2 cellular contexts compared by ENCODE assay signal in genomic region chr1:166166701-166167394, GRCh38.
TF ChIP-seq lines count a peak whose summit lies in the region.

FAM78B (minus strand) TSS chr1:166167001; CDS start chr1:166166248, 753 bp downstream.

TF ChIP-seq in IMR-90, 13 proteins besides CTCF, POLR2A, EP300 and RAD21:
- TF ChIP-seq CEBPB (IDR thresholded peaks at IDR 0.05; ENCODE audit: low read depth, low read length) (no peak), NFE2L2 (IDR thresholded peaks at IDR 0.05; ENCODE audit: low read depth, low read length) (no peak)

TF ChIP-seq in SK-N-SH, 30 proteins besides CTCF, POLR2A, EP300 and RAD21:
- TF ChIP-seq MXI1 (IDR thresholded peaks at IDR 0.05; ENCODE audit: low read depth, low read length) (no peak; the same call in 1 of the 2 replicates), ELF1 (IDR thresholded peaks at IDR 0.05) (no peak), RCOR1 (IDR thresholded peaks at IDR 0.05; ENCODE audit: low read length) (no peak), TEAD4 (IDR thresholded peaks at IDR 0.05; ENCODE audit: borderline replicate concordance, insufficient read depth) (no peak), EZH2phosphoT487 (IDR thresholded peaks at IDR 0.05; ENCODE audit: borderline replicate concordance, low read depth) (no peak), REST (IDR thresholded peaks at IDR 0.05; ENCODE audit: low read depth, low read length) (peak; percentile 79)
- TF ChIP-seq, protein P1, sequence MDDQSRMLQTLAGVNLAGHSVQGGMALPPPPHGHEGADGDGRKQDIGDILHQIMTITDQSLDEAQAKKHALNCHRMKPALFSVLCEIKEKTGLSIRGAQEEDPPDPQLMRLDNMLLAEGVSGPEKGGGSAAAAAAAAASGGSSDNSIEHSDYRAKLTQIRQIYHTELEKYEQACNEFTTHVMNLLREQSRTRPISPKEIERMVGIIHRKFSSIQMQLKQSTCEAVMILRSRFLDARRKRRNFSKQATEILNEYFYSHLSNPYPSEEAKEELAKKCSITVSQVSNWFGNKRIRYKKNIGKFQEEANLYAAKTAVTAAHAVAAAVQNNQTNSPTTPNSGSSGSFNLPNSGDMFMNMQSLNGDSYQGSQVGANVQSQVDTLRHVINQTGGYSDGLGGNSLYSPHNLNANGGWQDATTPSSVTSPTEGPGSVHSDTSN (IDR thresholded peaks at IDR 0.05) = no peak
TF ChIP-seq in SK-N-SH: peak in this region for 1.
